Comparison of ENCODE assay signal across 15 cellular contexts in genomic region chr3:174533286-174533685, GRCh38.
DNase-seq lines count a peak whose midpoint lies in the region; ATAC-seq lines count a peak whose summit lies in the region.
"Had no signal": no experiment of that assay in that cellular context is flagged by ENCODE, and none has a peak within 500 bp of the region (broad histone marks: within the 10 kb centered on the region; RNA-seq: fewer than 3 reads in every experiment).

No MANE protein-coding gene starts in this region.

- ATAC-seq in HG03095 (IDR thresholded peaks at IDR 0.05; ENCODE audit: unreplicated experiment), result no peak
- ATAC-seq: naive thymus-derived CD8-positive, alpha-beta T cell had no signal

- H3K27ac ChIP-seq in substantia nigra (ENCODE audit: low read depth, low read length, poor library complexity, severe bottlenecking), result no peak overlapping the region
- H3K27ac ChIP-seq: Peyer's patch, prostate gland, vagina, WERI-Rb-1 had no signal

- DNase-seq in AG20443 (ENCODE audit: low spot score), result peak; percentile 68
- peak; percentile 19 for DNase-seq in HS-5 (ENCODE audit: low read depth)
- DNase-seq in dedifferentiated amniotic fluid mesenchymal stem cell (ENCODE audit: extremely low spot score), result peak; percentile 18
- peak; percentile 80 for DNase-seq in non-pigmented ciliary epithelial cell (ENCODE audit: low read depth)
- DNase-seq in GOT3 (lab: John Stamatoyannopoulos, UW), result no peak
- DNase-seq in substantia nigra (lab: John Stamatoyannopoulos, UW), result no peak
- DNase-seq in COLO668 (lab: John Stamatoyannopoulos, UW; ENCODE audit: unreplicated experiment), result no peak
- DNase-seq: aorta; BE2C; naive thymus-derived CD8-positive, alpha-beta T cell; Peyer's patch; WERI-Rb-1 had no signal

Comparison
In these comparisons a context has a peak if more than half of its experiments do, and no peak if none do; other contexts are left out.
1. DNase-seq: peak in AG20443 (single experiment), HS-5 (single experiment), dedifferentiated amniotic fluid mesenchymal stem cell (single experiment) and non-pigmented ciliary epithelial cell (single experiment); none in GOT3 (single experiment), substantia nigra (0 of 49) and COLO668 (single experiment).